Comparison of ENCODE assay signal across 8 cellular contexts in the genomic region with DNA sequence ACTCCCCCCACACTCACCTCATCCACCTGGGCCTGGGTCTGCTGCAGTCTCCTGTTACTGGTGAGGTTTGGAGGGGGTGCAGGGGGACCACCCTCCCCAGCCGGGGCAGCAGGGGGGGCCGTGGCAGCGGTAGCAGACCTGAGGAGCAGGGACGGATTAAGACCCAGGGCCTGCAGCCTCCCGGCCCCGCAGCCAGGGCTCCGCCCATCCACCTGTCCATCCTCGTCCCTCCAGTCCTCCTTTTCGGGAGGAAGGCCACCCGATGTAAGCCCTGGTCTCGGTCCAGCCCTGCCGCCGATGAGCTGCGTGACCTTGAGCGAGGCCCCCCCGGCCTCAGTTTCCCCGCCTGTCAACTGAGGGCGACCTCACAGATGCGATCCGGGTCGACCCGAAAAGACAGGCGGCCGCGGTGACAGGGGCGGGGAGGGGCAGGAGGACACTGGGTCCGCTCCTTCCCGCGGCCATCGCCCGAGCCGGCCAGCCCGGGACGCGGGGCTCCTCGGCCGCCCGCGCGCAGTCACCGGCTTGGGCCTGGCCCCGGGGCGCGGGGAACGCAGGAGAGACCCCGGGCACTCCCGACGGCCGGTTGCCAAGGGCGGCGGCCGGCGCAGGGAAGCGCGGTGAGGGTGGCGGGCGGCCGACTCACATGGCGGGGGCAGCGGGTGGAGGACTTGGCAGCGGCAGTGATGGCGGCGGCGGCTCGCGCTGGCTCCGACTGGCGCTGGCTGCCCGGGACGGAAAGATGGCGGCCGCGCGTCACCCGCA. TPM values are rescaled to one million over a fixed set of nuclear protein-coding genes. Genes with fewer than 3 reads are reported as not detected.
DNase-seq lines count a peak whose midpoint lies in the region; ATAC-seq, FAIRE-seq and TF ChIP-seq lines count a peak whose summit lies in the region.

A gene with protein sequence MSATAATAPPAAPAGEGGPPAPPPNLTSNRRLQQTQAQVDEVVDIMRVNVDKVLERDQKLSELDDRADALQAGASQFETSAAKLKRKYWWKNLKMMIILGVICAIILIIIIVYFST (minus strand): TSS at position 717 of the 765 bp plus-strand sequence. CDS start 69 bp downstream, at position 648.

- DNase-seq in A549 (ENCODE audit: low read depth in 1 of 2, low spot score in 1 of 2) (peak; percentile 56 to 74), NCI-H1092 treated with DMSO at 0.1 percent for 48 hours (lab: John Stamatoyannopoulos, UW) (peak; percentile 60), dedifferentiated amniotic fluid mesenchymal stem cell (ENCODE audit: extremely low spot score) (peak; percentile 46)
- peak; percentile 84 for DNase-seq in activated CD4-positive, alpha-beta T cell treated with anti-CD3 and anti-CD28 coated beads for 48 hours
- peak; percentile 60 to 74 (median 64) for DNase-seq in stimulated activated CD4-positive, alpha-beta T cell treated with anti-CD3 and anti-CD28 coated beads, TNF-alpha, amount 100 ng/mL, for 1 hour (ENCODE audit: low read depth in 3 of 3, low spot score in 1 of 3)

- H3K9me3 ChIP-seq in A549: no peaks in the 10 kb centered on the region
- no peaks in the 10 kb centered on the region for H3K9me3 ChIP-seq in liver (ENCODE audit: control insufficient read depth in 4 of 4, low read length in 3 of 4)

- peak within 1 kb of the TSS; percentile 65 for H3K4me3 ChIP-seq in A549
- H3K4me3 ChIP-seq in liver (ENCODE audit: low read depth in 1 of 3, low read length in 3 of 3): peak within 1 kb of the TSS; percentile 77 to 95 (median 86)

- ATAC-seq in A549 (peak; percentile 52 to 67), GM18520 (IDR thresholded peaks at IDR 0.05; ENCODE audit: unreplicated experiment) (no peak)

- peaks cover 2 to 10% (median 6%) of the 10 kb centered on the region in 4 donors for H3K36me3 ChIP-seq in liver (ENCODE audit: control insufficient read depth in 4 of 4, insufficient read depth in 3 of 4, low read depth in 1 of 4, low read length in 3 of 4)

- no peak for TF ChIP-seq RAD21 in A549 (conservative IDR thresholded peaks at IDR 0.05 in 1 of 2, IDR thresholded peaks at IDR 0.05 in 1 of 2)
- no peak for TF ChIP-seq RAD21 in liver (IDR thresholded peaks at IDR 0.05)

- H3K4me2 ChIP-seq in A549: peak within 1 kb of the TSS; percentile 85

- H3K27me3 ChIP-seq in liver (ENCODE audit: control insufficient read depth in 4 of 4, insufficient read depth in 4 of 4, low read length in 3 of 4): no peaks in the 10 kb centered on the region

- TF ChIP-seq CTCF in A549 (IDR thresholded peaks at IDR 0.05) (no peak), liver (IDR thresholded peaks at IDR 0.05; ENCODE audit: low read depth, low read length, missing input control) (no peak)

- H3K4me1 ChIP-seq in A549: peaks cover 38% of the 10 kb centered on the region
- peaks cover 8 to 51% (median 41%) of the 10 kb centered on the region in 4 donors for H3K4me1 ChIP-seq in liver (ENCODE audit: control insufficient read depth in 4 of 4, insufficient read depth in 4 of 4, low read length in 3 of 4)

- POLR2A ChIA-PET in A549 (lab: Yijun Ruan, JAX): interaction anchor here (0.8 kb wide), 1 partner anchor 11 kb away, joined by 3 read pairs; no protein-coding TSS in a partner anchor

- CTCF ChIA-PET in A549 (lab: Yijun Ruan, JAX): interaction anchor here (3.4 to 19.5 kb wide), 3 partner anchors 11 to 41 kb away, joined by 11 to 601 read pairs (median 116); a partner anchor contains a TSS

- H3K27ac ChIP-seq in A549 (peak within 1 kb of the TSS; percentile 92 to 98), liver (ENCODE audit: low read depth in 1 of 2, low read length in 2 of 2) (peak within 1 kb of the TSS; percentile 97 to 98)

- peak within 1 kb of the TSS; percentile 72 to 96 for H3K9ac ChIP-seq in liver (ENCODE audit: low read depth in 1 of 2, low read length in 2 of 2)

- no peak for TF ChIP-seq EP300 in A549 (IDR thresholded peaks at IDR 0.05)

- 3% methylated on average over 24 of the region's 75 CpGs for WGBS in A549 (ENCODE audit: missing lambda C conversion rate)
- under 1% methylated on average over 75 of the region's 75 CpGs for WGBS in liver

- FAIRE-seq in A549 (lab: Jason Lieb, UNC): no peak

- TF ChIP-seq POLR2A in A549 (IDR thresholded peaks at IDR 0.05; ENCODE audit: low read length) (peak; percentile 89), GM18526 (IDR thresholded peaks at IDR 0.05; ENCODE audit: extremely low read depth, insufficient read length) (peak; percentile 68)

TF ChIP-seq in A549, 52 proteins besides CTCF, POLR2A, EP300 and RAD21 (continues in another document):
- TF ChIP-seq HDAC2 (IDR thresholded peaks at IDR 0.05) (no peak), ZNF302 (CRISPR knock-in tag; IDR thresholded peaks at IDR 0.05) (no peak), FOSL2 (IDR thresholded peaks at IDR 0.05) (no peak), FOSL2 (CRISPR knock-in tag; IDR thresholded peaks at IDR 0.05) (peak; percentile 15; the same call in 1 of the 2 replicates), MAFK (IDR thresholded peaks at IDR 0.05; ENCODE audit: partially characterized antibody) (no peak)
- TF ChIP-seq, protein P1, sequence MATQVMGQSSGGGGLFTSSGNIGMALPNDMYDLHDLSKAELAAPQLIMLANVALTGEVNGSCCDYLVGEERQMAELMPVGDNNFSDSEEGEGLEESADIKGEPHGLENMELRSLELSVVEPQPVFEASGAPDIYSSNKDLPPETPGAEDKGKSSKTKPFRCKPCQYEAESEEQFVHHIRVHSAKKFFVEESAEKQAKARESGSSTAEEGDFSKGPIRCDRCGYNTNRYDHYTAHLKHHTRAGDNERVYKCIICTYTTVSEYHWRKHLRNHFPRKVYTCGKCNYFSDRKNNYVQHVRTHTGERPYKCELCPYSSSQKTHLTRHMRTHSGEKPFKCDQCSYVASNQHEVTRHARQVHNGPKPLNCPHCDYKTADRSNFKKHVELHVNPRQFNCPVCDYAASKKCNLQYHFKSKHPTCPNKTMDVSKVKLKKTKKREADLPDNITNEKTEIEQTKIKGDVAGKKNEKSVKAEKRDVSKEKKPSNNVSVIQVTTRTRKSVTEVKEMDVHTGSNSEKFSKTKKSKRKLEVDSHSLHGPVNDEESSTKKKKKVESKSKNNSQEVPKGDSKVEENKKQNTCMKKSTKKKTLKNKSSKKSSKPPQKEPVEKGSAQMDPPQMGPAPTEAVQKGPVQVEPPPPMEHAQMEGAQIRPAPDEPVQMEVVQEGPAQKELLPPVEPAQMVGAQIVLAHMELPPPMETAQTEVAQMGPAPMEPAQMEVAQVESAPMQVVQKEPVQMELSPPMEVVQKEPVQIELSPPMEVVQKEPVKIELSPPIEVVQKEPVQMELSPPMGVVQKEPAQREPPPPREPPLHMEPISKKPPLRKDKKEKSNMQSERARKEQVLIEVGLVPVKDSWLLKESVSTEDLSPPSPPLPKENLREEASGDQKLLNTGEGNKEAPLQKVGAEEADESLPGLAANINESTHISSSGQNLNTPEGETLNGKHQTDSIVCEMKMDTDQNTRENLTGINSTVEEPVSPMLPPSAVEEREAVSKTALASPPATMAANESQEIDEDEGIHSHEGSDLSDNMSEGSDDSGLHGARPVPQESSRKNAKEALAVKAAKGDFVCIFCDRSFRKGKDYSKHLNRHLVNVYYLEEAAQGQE (IDR thresholded peaks at IDR 0.05): no peak
- TF ChIP-seq, protein P2, sequence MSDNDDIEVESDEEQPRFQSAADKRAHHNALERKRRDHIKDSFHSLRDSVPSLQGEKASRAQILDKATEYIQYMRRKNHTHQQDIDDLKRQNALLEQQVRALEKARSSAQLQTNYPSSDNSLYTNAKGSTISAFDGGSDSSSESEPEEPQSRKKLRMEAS (IDR thresholded peaks at IDR 0.05): peak; percentile 33; the same call in 1 of the 2 replicates

TF ChIP-seq in liver, 16 proteins besides CTCF, POLR2A, EP300 and RAD21:
- peak; percentile 67 for TF ChIP-seq YY1 (IDR thresholded peaks at IDR 0.05)
- TF ChIP-seq JUND (IDR thresholded peaks at IDR 0.05): no peak

RNA-seq across cellular contexts. Expression of the gene that starts here (rescaled TPM):
- 21.7 and 24.7 TPM in 2 replicates for polyA plus RNA-seq in A549 (2011; rRNA removed)
- 20.5 and 26.1 TPM in 2 replicates for polyA plus RNA-seq in A549 (2012; cell fraction: cytosol; rRNA removed)
- polyA plus RNA-seq in A549 (2012; cell fraction: nucleus; rRNA removed): 23.5 and 36.3 TPM in 2 replicates
- polyA plus RNA-seq in A549 (2017; fragmentation: RNase III; extraction: RNeasy Plus Mini Kit Qiagen cat#74134 plus additional on column Dnase treatment): 19.2 to 23.3 TPM (median 19.3 TPM) in 3 replicates
- polyA minus RNA-seq in A549 (2011; rRNA and poly(A)+ RNA removed): 8.5 and 9.5 TPM in 2 replicates
- 1 to 10 TPM; 4.2 to 9.0 TPM for total RNA-seq in liver
- 10 to 100 TPM; 11.4 to 25.9 TPM for polyA plus RNA-seq in liver
